In genomic region chr19:7919681-7920519, GRCh38 we compare ENCODE assay signal across 8 cellular contexts. TPM values are rescaled to one million over a fixed set of nuclear protein-coding genes. Genes with fewer than 3 reads are reported as not detected.
DNase-seq lines count a peak whose midpoint lies in the region; ATAC-seq and TF ChIP-seq lines count a peak whose summit lies in the region.

Gene SNAPC2, plus strand, starts transcription at chr19:7920338. Its CDS starts 29 bp downstream, at chr19:7920367.

- H3K4me1 ChIP-seq in esophagus (ENCODE audit: control insufficient read depth in 2 of 2, insufficient read depth in 2 of 2, low read length in 1 of 2) (peaks cover 10 to 39% of the 10 kb centered on the region in 2 donors), muscle layer of duodenum (ENCODE audit: control insufficient read depth in 1 of 2, insufficient read depth in 2 of 2, low read length in 2 of 2) (peaks cover 5 to 74% of the 10 kb centered on the region in 2 donors)

- DNase-seq in DMS 273 treated with DMSO at 0.1 percent for 48 hours (lab: John Stamatoyannopoulos, UW) = peak; percentile 82
- DNase-seq in KBM-7 = peak; percentile 97
- DNase-seq in activated T-cell treated with anti-CD3 and anti-CD28 coated beads, Interleukin-2, amount 50 U/mL, for 24 hours = peak; percentile 98
- peak; percentile 91 for DNase-seq in stimulated activated CD8-positive, alpha-beta memory T cell treated with anti-CD3 and anti-CD28 coated beads, Interleukin-7, amount 100 ng/mL, for 24 hours (ENCODE audit: low read depth)

- H3K27me3 Mint-ChIP-seq in activated T-cell treated with anti-CD3 and anti-CD28 coated beads, Interleukin-2, amount 50 U/mL, for 24 hours = peaks cover 42% of the 10 kb centered on the region

- H3K27me3 ChIP-seq in esophagus (ENCODE audit: control insufficient read depth in 1 of 2, insufficient read depth in 2 of 2, low read length in 2 of 2) (peaks cover 0 to 13% of the 10 kb centered on the region in 2 donors), muscle layer of duodenum (ENCODE audit: low read depth, low read length) (peaks cover 29% of the 10 kb centered on the region)

- no peaks in the 10 kb centered on the region for H3K9me3 Mint-ChIP-seq in activated T-cell treated with anti-CD3 and anti-CD28 coated beads, Interleukin-2, amount 50 U/mL, for 24 hours

- in situ Hi-C loops in KBM-7 (cut with MboI; ENCODE audit: low pct_unique_long_range_greater_than_20kb, low sequenced_read_pairs) = no loop called here

- peaks cover 14% of the 10 kb centered on the region for H3K36me3 Mint-ChIP-seq in activated T-cell treated with anti-CD3 and anti-CD28 coated beads, Interleukin-2, amount 50 U/mL, for 24 hours (ENCODE audit: low read depth)

- H3K36me3 ChIP-seq in esophagus (ENCODE audit: control insufficient read depth in 2 of 2, insufficient read depth in 2 of 2, low read length in 1 of 2) = peaks cover 0 to 14% of the 10 kb centered on the region in 2 donors
- peaks cover 7 to 16% of the 10 kb centered on the region in 2 donors for H3K36me3 ChIP-seq in muscle layer of duodenum (ENCODE audit: control insufficient read depth in 1 of 2, insufficient read depth in 2 of 2, low read length in 2 of 2)

- 6% methylated on average over 60 of the region's 60 CpGs for WGBS in esophagus, 2 donors

- H3K4me1 Mint-ChIP-seq in activated T-cell treated with anti-CD3 and anti-CD28 coated beads, Interleukin-2, amount 50 U/mL, for 24 hours (ENCODE audit: low read depth) = peaks cover 38% of the 10 kb centered on the region

- ATAC-seq in GM21529 (IDR thresholded peaks at IDR 0.05; ENCODE audit: unreplicated experiment) = peak; percentile 44

- H3K9me3 ChIP-seq in esophagus (ENCODE audit: control insufficient read depth in 2 of 2, insufficient read depth in 1 of 2, low read depth in 1 of 2, low read length in 1 of 2) = peaks cover 0 to 3% of the 10 kb centered on the region in 2 donors
- H3K9me3 ChIP-seq in muscle layer of duodenum (ENCODE audit: control insufficient read depth in 1 of 2, low read length in 2 of 2) = no peaks in the 10 kb centered on the region

- peak within 1 kb of the TSS; percentile 89 to 97 for H3K27ac ChIP-seq in esophagus (ENCODE audit: low read depth in 2 of 2, low read length in 1 of 2)
- H3K27ac ChIP-seq in muscle layer of duodenum (ENCODE audit: low read length) = peak within 1 kb of the TSS; percentile 79

- H3K4me3 ChIP-seq in esophagus (ENCODE audit: low read depth in 1 of 2, low read length in 2 of 2) (peak within 1 kb of the TSS; percentile 45 to 77), muscle layer of duodenum (ENCODE audit: low read depth in 1 of 2, low read length in 2 of 2) (peak within 1 kb of the TSS; percentile 74 to 76)

- H3K27ac Mint-ChIP-seq in activated T-cell treated with anti-CD3 and anti-CD28 coated beads, Interleukin-2, amount 50 U/mL, for 24 hours = peak within 1 kb of the TSS; percentile 92

- H3K4me3 Mint-ChIP-seq in activated T-cell treated with anti-CD3 and anti-CD28 coated beads, Interleukin-2, amount 50 U/mL, for 24 hours = peak within 1 kb of the TSS; percentile 79

TF ChIP-seq in PFSK-1, 5 proteins besides CTCF, POLR2A, EP300 and RAD21:
- TF ChIP-seq POLR2AphosphoS5 (IDR thresholded peaks at IDR 0.05; ENCODE audit: low read depth, low read length) (peak; percentile 91), FOXP2 (optimal IDR thresholded peaks at IDR 0.05; ENCODE audit: borderline replicate concordance, extremely low read depth, extremely low read length, insufficient read depth) (no peak), SIN3A (IDR thresholded peaks at IDR 0.05; ENCODE audit: borderline replicate concordance, insufficient read depth, low read length) (peak; percentile 25; the same call in 1 of the 2 replicates), TAF1 (IDR thresholded peaks at IDR 0.05; ENCODE audit: borderline replicate concordance, insufficient read depth, low read length) (peak; percentile 81), REST (IDR thresholded peaks at IDR 0.05; ENCODE audit: insufficient read depth in 1 of 2, low read depth in 2 of 2, low read length in 2 of 2) (peak in 1 of 2 experiments; percentile 29; a peak in 1 of 4 replicates)

RNA-seq across cellular contexts. Expression of gene SNAPC2, which starts in this region (rescaled TPM):
- 188 TPM for polyA plus RNA-seq in PFSK-1 (2012; ENCODE audit: insufficient read length, low read depth)
- polyA plus RNA-seq in esophagus = 10 to 100 TPM in 1 of 2 donors, 1 to 10 TPM in 1; 5.6 to 11.3 TPM

Comparison
In these comparisons a context has a peak if more than half of its experiments do, and no peak if none do; other contexts are left out.
1. Peak in every context shown above with its lines: DNase-seq, ATAC-seq, H3K4me3 ChIP-seq and H3K27ac ChIP-seq.